In the genomic region with DNA sequence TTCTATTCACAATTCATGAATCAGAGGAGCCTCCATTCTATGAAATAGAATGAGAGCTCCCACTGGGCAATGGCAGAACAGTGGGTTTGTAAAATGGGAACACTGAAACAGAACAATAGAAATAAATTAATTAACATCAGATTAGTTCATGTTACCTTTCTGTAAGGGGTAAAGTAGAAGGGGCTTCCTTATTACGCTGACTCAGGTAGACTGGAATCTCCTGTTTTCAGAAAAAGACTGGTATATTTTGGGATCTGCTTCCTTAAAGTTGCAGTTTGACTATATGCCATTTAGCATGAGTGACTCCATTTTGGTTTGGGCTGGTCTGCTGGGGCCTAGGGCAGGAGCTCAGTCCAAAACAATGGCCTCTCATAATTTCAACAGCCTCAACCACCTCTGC, we compare ENCODE assay signal across 23 cellular contexts. TPM values are rescaled to one million over a fixed set of nuclear protein-coding genes. Genes with fewer than 3 reads are reported as not detected.
DNase-seq lines count a peak whose midpoint lies in the region; ATAC-seq, FAIRE-seq and TF ChIP-seq lines count a peak whose summit lies in the region.
"Had no signal": no experiment of that assay in that cellular context is flagged by ENCODE, and none has a peak within 500 bp of the region (broad histone marks: within the 10 kb centered on the region; RNA-seq: fewer than 3 reads in every experiment).

No MANE protein-coding gene starts in this region.

- H3K9me3 Mint-ChIP-seq in endothelial cell (ENCODE audit: unreplicated experiment): no peaks in the 10 kb centered on the region
- H3K9me3 Mint-ChIP-seq: CD4-positive, alpha-beta T cell; CD8-positive, alpha-beta T cell had no signal

- whole genome bisulfite sequencing in HepG2 (ENCODE audit: low lambda C conversion rate): 46% methylated on average over 1 of the region's 1 CpG
- WGBS in right lobe of liver (ENCODE audit: insufficient coverage, low coverage, low lambda C conversion rate, missing lambda C conversion rate): 83% methylated on average over 1 of the region's 1 CpG
- 6% methylated on average over 1 of the region's 1 CpG for WGBS in GM12878 (ENCODE audit: insufficient coverage, insufficient replicate concordance, low lambda C conversion rate, missing lambda C conversion rate)

- H3K9ac ChIP-seq in HepG2 (ENCODE audit: insufficient read depth, low read depth, low read length) (no peak overlapping the region), GM12878 (ENCODE audit: control insufficient read depth, insufficient read depth, low read length) (no peak overlapping the region)
- H3K9ac ChIP-seq: BLaER1 had no signal

- CTCF ChIA-PET in HepG2 (lab: Yijun Ruan, JAX; ENCODE audit: low intra/inter-chr PET ratio, low total read pairs) (no interaction called here), GM12878 (lab: Yijun Ruan, JAX) (no interaction called here)

- H3K4me3 ChIP-seq in HepG2 (replicated peaks in 1 of 3; ENCODE audit: insufficient read depth in 1 of 3, low read depth in 2 of 3, low read length in 3 of 3) (no peak overlapping the region), right lobe of liver (no peak overlapping the region), GM12878 (no peak overlapping the region)
- H3K4me3 ChIP-seq: BLaER1 had no signal

- RAD21 ChIA-PET in GM12878 (lab: Charles Lee; ENCODE audit: unreplicated experiment): interaction anchor here (0.6 kb wide), 1 partner anchor 35 kb away, joined by 3 read pairs; no protein-coding TSS in a partner anchor

- H3K36me3 ChIP-seq in HepG2 (replicated peaks in 1 of 2; ENCODE audit: control insufficient read depth in 1 of 2, insufficient read depth in 2 of 2, low read length in 2 of 2): no peaks in the 10 kb centered on the region
- H3K36me3 ChIP-seq in right lobe of liver: no peaks in the 10 kb centered on the region
- H3K36me3 ChIP-seq in GM12878 (ENCODE audit: control insufficient read depth in 2 of 2, insufficient read depth in 2 of 2, low read length in 1 of 2): no peaks in the 10 kb centered on the region
- H3K36me3 ChIP-seq: BE2C, BLaER1 had no signal

- H3K79me2 ChIP-seq in HepG2 (ENCODE audit: insufficient read depth, low read length): no peaks in the 10 kb centered on the region
- no peaks in the 10 kb centered on the region for H3K79me2 ChIP-seq in GM12878 (ENCODE audit: control insufficient read depth, insufficient read depth, low read length)

- TF ChIP-seq CTCF in HepG2 (CRISPR knock-in tag; IDR thresholded peaks at IDR 0.05): no peak
- TF ChIP-seq CTCF in right lobe of liver (IDR thresholded peaks at IDR 0.05): no peak
- TF ChIP-seq CTCF in GM12878 (IDR thresholded peaks at IDR 0.05 in 2 of 3, conservative IDR thresholded peaks at IDR 0.05 in 1 of 3; ENCODE audit: control insufficient read depth in 2 of 3, extremely low read depth in 1 of 3, insufficient read depth in 1 of 3, low read depth in 3 of 3, low read length in 3 of 3): no peak
- no peak for TF ChIP-seq CTCF in endothelial cell (IDR thresholded peaks at IDR 0.05; ENCODE audit: unreplicated experiment)

- in situ Hi-C loops in HepG2 (cut with HindIII; ENCODE audit: extremely low pct_ligation_motif_present, low pct_unique_long_range_greater_than_20kb) (no loop called here), GM12878 (cut with MboI) (no loop called here)

- DNase-seq in HepG2 (ENCODE audit: low spot score): no peak
- no peak for DNase-seq in right lobe of liver
- DNase-seq in GM12878 (ENCODE audit: low read depth, low spot score): no peak
- DNase-seq in endothelial cell (ENCODE audit: low spot score): no peak
- no peak for DNase-seq in anterior cingulate cortex (lab: John Stamatoyannopoulos, UW)
- no peak for DNase-seq in CD1c-positive myeloid dendritic cell (ENCODE audit: extremely low spot score)
- DNase-seq: ACHN; BE2C; C1 segment of cervical spinal cord; Caco-2; Calu3; CD4-positive, alpha-beta T cell; CD8-positive, alpha-beta T cell; DMS79 treated with DMSO at 0.1 percent for 48 hours; GF-D8 had no signal

- no peak overlapping the region for H3K4me3 Mint-ChIP-seq in endothelial cell (ENCODE audit: unreplicated experiment)
- H3K4me3 Mint-ChIP-seq: CD14-positive monocyte; CD4-positive, alpha-beta T cell; CD8-positive, alpha-beta T cell had no signal

- H2AFZ ChIP-seq in HepG2 (ENCODE audit: low read length) (no peak overlapping the region), GM12878 (ENCODE audit: control insufficient read depth, low read depth, low read length) (no peak overlapping the region)

- SMC1A ChIA-PET in GM12878 (lab: Charles Lee; ENCODE audit: uncharacterized antibody, unreplicated experiment): interaction anchor here (0.6 to 0.7 kb wide), 2 partner anchors 10 to 228 kb away, joined by 3 read pairs; no protein-coding TSS in a partner anchor

- H3K4me2 ChIP-seq in HepG2 (ENCODE audit: low read depth, low read length): no peak overlapping the region
- no peak overlapping the region for H3K4me2 ChIP-seq in GM12878 (ENCODE audit: control insufficient read depth, insufficient read depth)
- H3K4me2 ChIP-seq: BLaER1 had no signal

- H3K27ac Mint-ChIP-seq in endothelial cell (ENCODE audit: unreplicated experiment): peak overlapping the region; percentile 13
- H3K27ac Mint-ChIP-seq: CD14-positive monocyte; CD4-positive, alpha-beta T cell; CD8-positive, alpha-beta T cell had no signal

- H3K36me3 Mint-ChIP-seq in endothelial cell (ENCODE audit: low read depth, unreplicated experiment): no peaks in the 10 kb centered on the region
- H3K36me3 Mint-ChIP-seq: CD14-positive monocyte; CD8-positive, alpha-beta T cell had no signal

- intact Hi-C loops in HepG2 (cut with micrococcal nuclease; ENCODE audit: unreplicated experiment): no loop called here
- intact Hi-C loops in right lobe of liver (cut with DNase I): no loop called here
- intact Hi-C loops in GM12878 (cut with micrococcal nuclease; ENCODE audit: unreplicated experiment): no loop called here

- H3K27me3 ChIP-seq in HepG2 (ENCODE audit: control insufficient read depth in 1 of 2, insufficient read depth in 2 of 2, low read length in 2 of 2): peaks cover 0 to 3% of the 10 kb centered on the region in 2 experiments; a peak in 2 of 5 replicates
- no peaks in the 10 kb centered on the region for H3K27me3 ChIP-seq in right lobe of liver
- no peaks in the 10 kb centered on the region for H3K27me3 ChIP-seq in GM12878 (replicated peaks in 1 of 2; ENCODE audit: control insufficient read depth in 2 of 2, insufficient read depth in 2 of 2, low read length in 1 of 2)
- H3K27me3 ChIP-seq: BE2C, BLaER1 had no signal

- BruUV-seq in HepG2 (replicated peaks; lab: Mats Ljungman, UMichigan) (no TSS peak), GM12878 (replicated peaks; lab: Mats Ljungman, UMichigan) (no TSS peak)

- H3K27me3 Mint-ChIP-seq in endothelial cell (ENCODE audit: unreplicated experiment): peaks cover 8% of the 10 kb centered on the region

- ATAC-seq in HepG2 (no peak), right lobe of liver (no peak), GM12878 (no peak)
- ATAC-seq: CD8-positive, alpha-beta T cell had no signal

- no peaks in the 10 kb centered on the region for H3K9me3 ChIP-seq in HepG2 (ENCODE audit: low read length)
- no peaks in the 10 kb centered on the region for H3K9me3 ChIP-seq in right lobe of liver
- H3K9me3 ChIP-seq in GM12878 (replicated peaks; ENCODE audit: control insufficient read depth, insufficient read depth, low read length): no peaks in the 10 kb centered on the region
- H3K9me3 ChIP-seq: BE2C, BLaER1, Caco-2 had no signal

- H4K20me1 ChIP-seq in HepG2 (ENCODE audit: insufficient read depth, low read length) (no peaks in the 10 kb centered on the region), GM12878 (ENCODE audit: control insufficient read depth, insufficient read depth) (no peaks in the 10 kb centered on the region)
- H4K20me1 ChIP-seq: BLaER1 had no signal

- TF ChIP-seq POLR2A in HepG2 (IDR thresholded peaks at IDR 0.05; ENCODE audit: insufficient read depth in 1 of 2, low read depth in 2 of 2, low read length in 2 of 2) (no peak), right lobe of liver (IDR thresholded peaks at IDR 0.05) (no peak), GM12878 (IDR thresholded peaks at IDR 0.05; ENCODE audit: low read depth, low read length) (no peak)

- H3K4me1 Mint-ChIP-seq in endothelial cell (ENCODE audit: unreplicated experiment): no peaks in the 10 kb centered on the region
- H3K4me1 Mint-ChIP-seq: CD14-positive monocyte had no signal

- H3K27ac ChIP-seq in HepG2 (ENCODE audit: extremely low read length, insufficient read depth, low read length) (no peak overlapping the region), right lobe of liver (no peak overlapping the region), GM12878 (ENCODE audit: control insufficient read depth, insufficient read depth) (no peak overlapping the region)
- H3K27ac ChIP-seq: 22Rv1, BLaER1 had no signal

- FAIRE-seq in HepG2 (lab: Jason Lieb, UNC) (no peak), GM12878 (lab: Jason Lieb, UNC) (no peak)
- FAIRE-seq: D721Med, G401.6, GM12892, GM18507, GM19239 had no signal

- H3K4me1 ChIP-seq in HepG2 (ENCODE audit: insufficient read depth, low read length) (peaks cover 14% of the 10 kb centered on the region), right lobe of liver (peaks cover 0 to 31% (median 9%) of the 10 kb centered on the region in 4 donors), GM12878 (ENCODE audit: control insufficient read depth, insufficient read depth, low read length) (no peaks in the 10 kb centered on the region)
- H3K4me1 ChIP-seq: BE2C, BLaER1 had no signal

- TF ChIP-seq RAD21 in HepG2 (CRISPR knock-in tag; IDR thresholded peaks at IDR 0.05) (no peak), GM12878 (IDR thresholded peaks at IDR 0.05; ENCODE audit: insufficient read depth, low read depth, low read length) (no peak)

- TF ChIP-seq EP300 in HepG2 (IDR thresholded peaks at IDR 0.05; ENCODE audit: low read depth in 2 of 2, low read length in 2 of 2) (no peak), HepG2 (CRISPR knock-in tag; IDR thresholded peaks at IDR 0.05; ENCODE audit: borderline replicate concordance) (no peak), GM12878 (IDR thresholded peaks at IDR 0.05; ENCODE audit: borderline replicate concordance in 1 of 2, control insufficient read depth in 1 of 2, low read depth in 2 of 2, low read length in 2 of 2) (no peak)

- POLR2A ChIA-PET in HepG2 (lab: Yijun Ruan, JAX) (no interaction called here), GM12878 (lab: Charles Lee) (interaction anchor here (0.9 kb wide), 1 partner anchor 9 kb away, joined by 3 read pairs; no protein-coding TSS in a partner anchor)

RNA-seq across cellular contexts. Expression of gene ZFAND3, which starts 52.8 kb away (rescaled TPM):
- 16.4 and 18.9 TPM in 2 replicates for total RNA-seq in HepG2 (2016; rRNA removed; fragmentation: Illumina TruSeq; extraction: Trizol)
- 5.8 and 9.0 TPM in 2 replicates for total RNA-seq in HepG2 (2016; cell fraction: cytosol; rRNA removed; fragmentation: Illumina TruSeq; extraction: Trizol; ENCODE audit: low read depth)
- 14.6 and 17.0 TPM in 2 replicates for total RNA-seq in HepG2 (2016; cell fraction: insoluble cytoplasmic fraction; rRNA removed; fragmentation: Illumina TruSeq; extraction: Trizol)
- total RNA-seq in HepG2 (2016; cell fraction: membrane; rRNA removed; fragmentation: Illumina TruSeq; extraction: Trizol): 18.4 and 18.8 TPM in 2 replicates
- total RNA-seq in HepG2 (2016; cell fraction: nucleus; rRNA removed; fragmentation: Illumina TruSeq; extraction: Trizol): 15.4 and 17.1 TPM in 2 replicates
- polyA plus RNA-seq in HepG2 (2011; rRNA removed): 17.1 and 18.6 TPM in 2 replicates
- polyA plus RNA-seq in HepG2 (2011; cell fraction: cytosol; rRNA removed): 16.2 and 21.9 TPM in 2 replicates
- polyA plus RNA-seq in HepG2 (2011; cell fraction: nucleus; rRNA removed): 10.7 and 11.5 TPM in 2 replicates
- polyA plus RNA-seq in HepG2 (2012): 101 and 105 TPM in 2 replicates
- 25.4 and 26.8 TPM in 2 replicates for polyA plus RNA-seq in HepG2 (2016; cell fraction: cytosol; fragmentation: Illumina TruSeq; extraction: Trizol; ENCODE audit: low read depth)
- 56.7 and 68.8 TPM in 2 replicates for polyA plus RNA-seq in HepG2 (2016; cell fraction: insoluble cytoplasmic fraction; fragmentation: Illumina TruSeq; extraction: Trizol; ENCODE audit: low read depth)
- polyA plus RNA-seq in HepG2 (2016; cell fraction: membrane; fragmentation: Illumina TruSeq; extraction: Trizol; ENCODE audit: low read depth): 36.3 and 43.5 TPM in 2 replicates
- 49.1 and 59.9 TPM in 2 replicates for polyA plus RNA-seq in HepG2 (2016; cell fraction: nucleus; fragmentation: Illumina TruSeq; extraction: Trizol; ENCODE audit: insufficient read depth, low read depth)
- polyA minus RNA-seq in HepG2 (2011; rRNA and poly(A)+ RNA removed; ENCODE audit: low replicate concordance): 8.2 and 21.8 TPM in 2 replicates
- polyA minus RNA-seq in HepG2 (2011; cell fraction: cytosol; rRNA and poly(A)+ RNA removed): 18.6 and 29.8 TPM in 2 replicates
- polyA minus RNA-seq in HepG2 (2011; cell fraction: nucleus; rRNA and poly(A)+ RNA removed): 20.0 and 35.3 TPM in 2 replicates
- total RNA-seq in right lobe of liver: 10 to 100 TPM; 43.1 to 66.5 (median 53.2) TPM
- total RNA-seq in GM12878 (2013; cell fraction: nucleolus; rRNA removed): 26.2 and 26.9 TPM in 2 replicates
- 8.2 and 10.7 TPM in 2 replicates for total RNA-seq in GM12878 (2014; rRNA removed)
- total RNA-seq in GM12878 (2014; rRNA removed; fragmentation: Illumina TruSeq; extraction: Trizol): 18.2 and 19.1 TPM in 2 replicates
- 34.4 and 38.0 TPM in 2 replicates for total RNA-seq in GM12878 (2021)
- polyA plus RNA-seq in GM12878 (2011; ENCODE audit: low read depth): 25.3 TPM
- 16.0 and 17.0 TPM in 2 replicates for polyA plus RNA-seq in GM12878 (2011; rRNA removed)
- 9.5 and 13.2 TPM in 2 replicates for polyA plus RNA-seq in GM12878 (2011; cell fraction: cytosol; rRNA removed)
- polyA plus RNA-seq in GM12878 (2011; cell fraction: nucleus; rRNA removed): 7.8 and 10.9 TPM in 2 replicates
- 50.6 and 56.3 TPM in 2 replicates for polyA plus RNA-seq in GM12878 (2012)
- polyA plus RNA-seq in GM12878 (2014; fragmentation: Illumina TruSeq; extraction: Trizol): 29.1 and 34.3 TPM in 2 replicates
- polyA plus RNA-seq in GM12878 (2014; fragmentation: Nextera tagmentation; extraction: Ambion mirVana): 1 to 10 TPM in 1 of 2 experiments, under 1 TPM in 1; 0.90 to 1.8 TPM
- polyA plus RNA-seq in GM12878 (2014; rRNA removed): 16.9 and 17.2 TPM in 2 replicates
- 10 to 100 TPM in 1 of 2 experiments, 1 to 10 TPM in 1; 5.3 to 15.7 TPM for polyA plus RNA-seq in GM12878 (2016; fragmentation: Nextera tagmentation; extraction: Ambion mirVana)
- polyA minus RNA-seq in GM12878 (2011; rRNA and poly(A)+ RNA removed): 10.6 and 11.9 TPM in 2 replicates
- polyA minus RNA-seq in GM12878 (2011; cell fraction: cytosol; rRNA and poly(A)+ RNA removed): 13.6 and 16.2 TPM in 2 replicates
- 10.0 and 25.9 TPM in 2 replicates for polyA minus RNA-seq in GM12878 (2011; cell fraction: nucleus; rRNA and poly(A)+ RNA removed)
- 96.3 TPM for total RNA-seq in endothelial cell (ENCODE audit: unreplicated experiment)

Comparison
In these comparisons a context has a peak if more than half of its experiments do, and no peak if none do; other contexts are left out.
1. Of the 75 proteins assayed by ChIP-seq in both HepG2 and GM12878: peak only in HepG2: none; only in GM12878: ZNF687; in both: none; in neither: 74.